In the genomic region with DNA sequence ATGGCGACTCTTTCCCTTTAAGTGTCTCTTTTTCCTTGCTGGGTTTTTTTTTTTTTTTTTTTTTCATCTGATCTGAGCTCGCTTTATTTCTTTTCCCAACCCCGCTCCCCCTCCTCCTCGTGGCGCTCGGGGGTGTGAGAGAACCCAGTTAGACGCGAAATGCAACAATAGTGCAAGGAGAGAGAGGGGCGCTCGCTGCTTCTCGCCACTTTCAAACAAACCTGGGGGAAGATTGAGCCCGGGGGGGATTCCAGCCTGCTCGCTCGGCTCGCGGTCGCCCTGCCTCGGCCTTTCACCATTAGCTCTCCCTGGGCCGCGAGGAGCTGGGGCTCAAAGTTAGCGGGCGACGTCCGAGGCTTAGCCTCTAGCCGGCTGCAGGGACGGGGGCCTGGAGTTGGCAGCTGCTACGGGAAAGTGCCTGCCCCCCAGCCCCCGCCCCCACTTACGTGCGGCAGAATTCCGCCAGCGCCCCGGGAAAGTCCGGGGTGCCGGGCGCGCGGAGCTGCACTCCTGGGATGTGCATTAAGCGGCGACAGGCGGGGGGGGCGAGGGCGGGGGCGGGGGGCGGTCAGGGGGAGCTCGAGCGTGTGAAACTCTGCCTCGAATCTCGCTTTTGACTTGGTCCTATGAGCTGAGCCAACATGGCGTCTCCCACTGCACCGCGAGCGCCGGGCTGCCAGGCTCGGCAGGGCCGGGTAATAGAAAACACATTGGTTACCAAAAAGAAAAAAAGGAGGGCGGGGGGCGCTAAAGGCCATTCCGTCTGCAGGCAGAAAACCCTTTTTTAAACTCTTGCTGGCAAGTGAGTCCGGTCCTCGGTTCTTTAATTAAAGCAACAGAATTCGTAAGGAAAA, we compare ENCODE assay signal across 8 cellular contexts. TPM values are rescaled to one million over a fixed set of nuclear protein-coding genes. Genes with fewer than 3 reads are reported as not detected.
DNase-seq lines count a peak whose midpoint lies in the region; ATAC-seq and TF ChIP-seq lines count a peak whose summit lies in the region.

No MANE protein-coding gene starts in this region.

- H3K4me1 Mint-ChIP-seq in naive thymus-derived CD4-positive, alpha-beta T cell: peaks cover 0 to 23% (median 16%) of the 10 kb centered on the region in 7 donors

- peak overlapping the region; percentile 89 for H3K4me2 ChIP-seq in PC-3 (ENCODE audit: low read length)

- H3K36me3 ChIP-seq in PC-3 (ENCODE audit: low read depth, low read length): peaks cover 16% of the 10 kb centered on the region
- no peaks in the 10 kb centered on the region for H3K36me3 ChIP-seq in naive thymus-derived CD4-positive, alpha-beta T cell (ENCODE audit: control insufficient read depth in 2 of 3, insufficient read depth in 3 of 3, low read length in 3 of 3)

- H3K79me2 ChIP-seq in PC-3 (ENCODE audit: low read length): peaks cover 99% of the 10 kb centered on the region

- H3F3A ChIP-seq in PC-3 (ENCODE audit: low read length, unreplicated experiment): no peaks in the 10 kb centered on the region

- no TSS peak for BruUV-seq in PC-3 (replicated peaks; lab: Mats Ljungman, UMichigan)

- H3K9me3 Mint-ChIP-seq in naive thymus-derived CD4-positive, alpha-beta T cell: peaks cover 0 to 63% (median 22%) of the 10 kb centered on the region in 11 donors

- POLR2A ChIA-PET in PC-3 (lab: Charles Lee; ENCODE audit: unreplicated experiment): interaction anchor here (0.6 kb wide), 2 partner anchors 10 to 64 kb away, joined by 3 to 11 read pairs; partner anchors contain the start of gene NR2F2
- POLR2A ChIA-PET in naive thymus-derived CD4-positive, alpha-beta T cell (lab: Charles Lee): no interaction called here

- peaks cover 0 to 17% (median 0%) of the 10 kb centered on the region in 5 donors for H3K36me3 Mint-ChIP-seq in naive thymus-derived CD4-positive, alpha-beta T cell

- no peaks in the 10 kb centered on the region for H3K27me3 ChIP-seq in PC-3 (ENCODE audit: low read length)
- peaks cover 0 to 32% of the 10 kb centered on the region in 2 donors for H3K27me3 ChIP-seq in naive thymus-derived CD4-positive, alpha-beta T cell (ENCODE audit: control insufficient read depth in 2 of 2, insufficient read depth in 2 of 2, low read length in 2 of 2)

- H3K4me3 Mint-ChIP-seq in naive thymus-derived CD4-positive, alpha-beta T cell: peak overlapping the region in 8 of 10 donors; percentile 9 to 54 (median 40)

- H4K20me1 ChIP-seq in PC-3 (ENCODE audit: low read length): peaks cover 17% of the 10 kb centered on the region; the same call in 1 of the 2 replicates

- H3K4me1 ChIP-seq in PC-3 (ENCODE audit: insufficient read depth, low read length): peaks cover 8% of the 10 kb centered on the region; the same call in 1 of the 2 replicates
- no peaks in the 10 kb centered on the region for H3K4me1 ChIP-seq in naive thymus-derived CD4-positive, alpha-beta T cell (ENCODE audit: control insufficient read depth in 2 of 2, insufficient read depth in 2 of 2, low read length in 2 of 2)

- H3K9me3 ChIP-seq in PC-3 (ENCODE audit: low read length): no peaks in the 10 kb centered on the region
- H3K9me3 ChIP-seq in naive thymus-derived CD4-positive, alpha-beta T cell (ENCODE audit: control insufficient read depth in 2 of 3, low read length in 3 of 3): peaks cover 0 to 7% (median 0%) of the 10 kb centered on the region in 3 experiments

- DNase-seq in NCI-H1694 treated with DMSO at 0.1 percent for 48 hours (lab: John Stamatoyannopoulos, UW): peak; percentile 47
- DNase-seq in NCI-H1694 (lab: John Stamatoyannopoulos, UW): no peak
- DNase-seq in PC-3: peak; percentile 13
- DNase-seq in naive thymus-derived CD4-positive, alpha-beta T cell: no peak
- DNase-seq in OCI-M2 (lab: John Stamatoyannopoulos, UW; ENCODE audit: unreplicated experiment): no peak

- intact Hi-C loops in PC-3 (cut with micrococcal nuclease): loop anchor here (2.0 kb wide), 1 partner anchor 14 kb away; no protein-coding TSS in a partner anchor
- intact Hi-C loops in naive thymus-derived CD4-positive, alpha-beta T cell (cut with micrococcal nuclease): loop anchor here in 1 of 2 donors (5.0 to 10.0 kb wide), 3 partner anchors 76 to 1756 kb away; no protein-coding TSS in a partner anchor

- H2AFZ ChIP-seq in PC-3 (ENCODE audit: low read length): peak overlapping the region; percentile 49

- ATAC-seq in PC-3 (no peak), esophagus mucosa (peak; percentile 27), GM19035 (IDR thresholded peaks at IDR 0.05; ENCODE audit: unreplicated experiment) (no peak), HG03045 (IDR thresholded peaks at IDR 0.05; ENCODE audit: unreplicated experiment) (no peak)
- no peak for ATAC-seq in naive thymus-derived CD4-positive, alpha-beta T cell

- H3K9ac ChIP-seq in PC-3 (ENCODE audit: low read length): peak overlapping the region; percentile 97

- peaks cover 88 to 97% (median 93%) of the 10 kb centered on the region in 5 donors for H3K27me3 Mint-ChIP-seq in naive thymus-derived CD4-positive, alpha-beta T cell

- H3K9me2 ChIP-seq in PC-3 (replicated peaks; ENCODE audit: low read length): no peaks in the 10 kb centered on the region

- H3K27ac ChIP-seq in PC-3 (ENCODE audit: low read length): peak overlapping the region; percentile 88
- no peak overlapping the region for H3K27ac ChIP-seq in naive thymus-derived CD4-positive, alpha-beta T cell (ENCODE audit: low read depth, low read length)

- CTCF ChIA-PET in PC-3 (lab: Charles Lee): interaction anchor here (0.6 to 1.2 kb wide), 6 partner anchors 10 to 148 kb away, joined by 3 to 10 read pairs (median 6); partner anchors contain the start of gene NR2F2
- CTCF ChIA-PET in naive thymus-derived CD4-positive, alpha-beta T cell (lab: Charles Lee): no interaction called here

- H3K27ac Mint-ChIP-seq in naive thymus-derived CD4-positive, alpha-beta T cell: peak overlapping the region in 5 of 9 donors; percentile 9 to 69 (median 43)

- H3K4me3 ChIP-seq in PC-3 (ENCODE audit: low read length): peak overlapping the region; percentile 89
- H3K4me3 ChIP-seq in naive thymus-derived CD4-positive, alpha-beta T cell (ENCODE audit: low read length): no peak overlapping the region

- TF ChIP-seq CTCF in PC-3 (conservative IDR thresholded peaks at IDR 0.05; ENCODE audit: low read depth, low read length): no peak

RNA-seq across cellular contexts. Expression of gene NR2F2, which starts 10.3 kb away (rescaled TPM):
- total RNA-seq in PC-3 (2014; rRNA removed): 19.0 and 19.6 TPM in 2 replicates
- 6.9 TPM for total RNA-seq in esophagus mucosa
- not detected for total RNA-seq in naive thymus-derived CD4-positive, alpha-beta T cell
- polyA plus RNA-seq in naive thymus-derived CD4-positive, alpha-beta T cell: not detected

Comparison
In these comparisons a context has a peak if more than half of its experiments do, and no peak if none do; other contexts are left out.
1. DNase-seq: peak in NCI-H1694 treated with DMSO at 0.1 percent for 48 hours (single experiment) and PC-3 (single experiment); none in NCI-H1694 (single experiment), naive thymus-derived CD4-positive, alpha-beta T cell (0 of 9) and OCI-M2 (single experiment).